In genomic region chr12:25187781-25188180, GRCh38 we compare ENCODE assay signal across 16 cellular contexts. TPM values are rescaled to one million over a fixed set of nuclear protein-coding genes. Genes with fewer than 3 reads are reported as not detected.
DNase-seq lines count a peak whose midpoint lies in the region; ATAC-seq and TF ChIP-seq lines count a peak whose summit lies in the region.
"Had no signal": no experiment of that assay in that cellular context is flagged by ENCODE, and none has a peak within 500 bp of the region (broad histone marks: within the 10 kb centered on the region; RNA-seq: fewer than 3 reads in every experiment).

No MANE protein-coding gene starts in this region.

- H3K27me3 ChIP-seq in ACC112 (ENCODE audit: insufficient read depth, low read length) = no peaks in the 10 kb centered on the region
- H3K27me3 ChIP-seq: Peyer's patch, transverse colon had no signal

- peaks cover 37% of the 10 kb centered on the region for H3K4me1 Mint-ChIP-seq in HFFc6 (ENCODE audit: low read depth)
- peaks cover 8 to 14% (median 13%) of the 10 kb centered on the region in 4 donors for H3K4me1 Mint-ChIP-seq in naive thymus-derived CD8-positive, alpha-beta T cell

- H2AFZ ChIP-seq in ACC112 (ENCODE audit: low read length, unreplicated experiment) = no peak overlapping the region

- H3K36me3 Mint-ChIP-seq in HFFc6 (ENCODE audit: low read depth) = no peaks in the 10 kb centered on the region
- no peaks in the 10 kb centered on the region for H3K36me3 Mint-ChIP-seq in naive thymus-derived CD8-positive, alpha-beta T cell
- H3K36me3 Mint-ChIP-seq: immature natural killer cell had no signal

- DNase-seq in HFFc6 (peak; percentile 87), amniotic stem cell (lab: John Stamatoyannopoulos, UW) (peak; percentile 69), foreskin melanocyte (peak; percentile 37), hypothalamus (lab: John Stamatoyannopoulos, UW) (no peak), RKO (ENCODE audit: low spot score) (no peak)
- DNase-seq in naive thymus-derived CD8-positive, alpha-beta T cell = no peak
- DNase-seq: activated T-cell treated with anti-CD3 and anti-CD28 coated beads for 4 hours, amygdala, endodermal cell, immature natural killer cell, NCI-H510A, Peyer's patch, small intestine, transverse colon had no signal

- peak overlapping the region; percentile 36; the same call in 1 of the 2 replicates for H3K4me3 Mint-ChIP-seq in HFFc6
- H3K4me3 Mint-ChIP-seq in naive thymus-derived CD8-positive, alpha-beta T cell = peak overlapping the region in 1 of 10 donors; percentile 23
- H3K4me3 Mint-ChIP-seq: endodermal cell had no signal

- H3K9me3 Mint-ChIP-seq in HFFc6 = no peaks in the 10 kb centered on the region
- peaks cover 0 to 7% (median 0%) of the 10 kb centered on the region in 9 donors for H3K9me3 Mint-ChIP-seq in naive thymus-derived CD8-positive, alpha-beta T cell
- H3K9me3 Mint-ChIP-seq: endodermal cell, immature natural killer cell had no signal

- H3K79me2 ChIP-seq in ACC112 (ENCODE audit: control insufficient read depth, insufficient read depth, low read length, unreplicated experiment) = no peaks in the 10 kb centered on the region

- no peak for TF ChIP-seq CTCF in HFFc6 (IDR thresholded peaks at IDR 0.05)

- H3K4me3 ChIP-seq in ACC112 (ENCODE audit: low read depth, low read length) = no peak overlapping the region
- H3K4me3 ChIP-seq: transverse colon had no signal

- H3K27ac ChIP-seq in ACC112 (ENCODE audit: low read depth, low read length) = peak overlapping the region; percentile 76; the same call in 1 of the 2 replicates
- H3K27ac ChIP-seq: Peyer's patch, transverse colon had no signal

- H3K4me1 ChIP-seq in ACC112 (ENCODE audit: control insufficient read depth, insufficient read depth, low read length, unreplicated experiment) = peaks cover 31% of the 10 kb centered on the region
- H3K4me1 ChIP-seq: Peyer's patch, transverse colon had no signal

- no peaks in the 10 kb centered on the region for H3K36me3 ChIP-seq in ACC112 (ENCODE audit: insufficient read depth, low read length)
- H3K36me3 ChIP-seq: Peyer's patch, transverse colon had no signal

- no peaks in the 10 kb centered on the region; the same call in 1 of the 2 replicates for H3K27me3 Mint-ChIP-seq in HFFc6 (ENCODE audit: insufficient read depth)
- no peaks in the 10 kb centered on the region for H3K27me3 Mint-ChIP-seq in naive thymus-derived CD8-positive, alpha-beta T cell

- no peak for ATAC-seq in naive thymus-derived CD8-positive, alpha-beta T cell
- ATAC-seq in GM21390 (IDR thresholded peaks at IDR 0.05; ENCODE audit: unreplicated experiment) = no peak

- POLR2A ChIA-PET in naive thymus-derived CD8-positive, alpha-beta T cell (lab: Charles Lee) = interaction anchor here (1.8 kb wide), 1 partner anchor 8 kb away, joined by 10 read pairs; the partner anchor contains the start of genes DNAI7 and ETFRF1

- H3K27ac Mint-ChIP-seq in HFFc6 = peak overlapping the region; percentile 74
- H3K27ac Mint-ChIP-seq in naive thymus-derived CD8-positive, alpha-beta T cell = peak overlapping the region in 2 of 10 donors; percentile 85 to 96
- H3K27ac Mint-ChIP-seq: endodermal cell had no signal

RNA-seq across cellular contexts. Expression of gene DNAI7, which starts 7.2 kb away (rescaled TPM):
- under 1 TPM in 4 of 6 experiments, not detected in 2; 0.16 to 0.48 (median 0.30) TPM for total RNA-seq in HFFc6 (2021; fragmentation: NEBNext Ultra II Directional; extraction: Animal tissue kit (Norgen Biotek cat#: 25700))
- under 1 TPM; 0.57 to 0.82 TPM for total RNA-seq in naive thymus-derived CD8-positive, alpha-beta T cell
- polyA plus RNA-seq in naive thymus-derived CD8-positive, alpha-beta T cell = under 1 TPM in 2 of 3 donors, not detected in 1; 0.09 to 0.16 TPM

RNA-seq across cellular contexts. Expression of gene ETFRF1, which starts 7.3 kb away (rescaled TPM):
- total RNA-seq in HFFc6 (2021; fragmentation: NEBNext Ultra II Directional; extraction: Animal tissue kit (Norgen Biotek cat#: 25700)) = 10 to 100 TPM; 19.1 to 29.2 (median 25.7) TPM
- total RNA-seq in naive thymus-derived CD8-positive, alpha-beta T cell = 10 to 100 TPM; 40.8 to 45.1 TPM
- polyA plus RNA-seq in naive thymus-derived CD8-positive, alpha-beta T cell = 10 to 100 TPM; 39.8 to 53.5 (median 40.6) TPM

Comparison
In these comparisons a context has a peak if more than half of its experiments do, and no peak if none do; other contexts are left out.
1. DNase-seq: peak in HFFc6 (single experiment), amniotic stem cell (single experiment) and foreskin melanocyte (single experiment); none in hypothalamus (0 of 51), RKO (single experiment) and naive thymus-derived CD8-positive, alpha-beta T cell (0 of 10).